1 cellular context compared by ENCODE assay signal in the genomic region with DNA sequence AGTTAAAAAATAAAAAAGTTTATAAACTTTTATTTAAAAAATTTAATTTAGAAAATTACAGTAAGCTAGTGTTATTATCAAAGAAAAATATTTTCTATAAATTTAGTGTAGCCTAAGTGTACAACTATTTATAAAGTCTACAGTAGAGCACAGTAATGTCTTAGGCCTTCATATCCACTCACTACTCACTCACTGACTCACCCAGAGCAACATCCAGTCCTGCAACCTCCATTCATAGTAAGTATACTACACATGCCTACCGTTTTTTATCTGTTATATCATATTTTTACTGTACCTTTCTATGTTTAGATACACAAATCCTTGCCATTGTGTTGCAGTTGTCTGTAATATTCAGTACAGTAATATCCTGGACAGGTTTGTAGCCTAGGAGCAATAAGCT.
TF ChIP-seq lines count a peak whose summit lies in the region.

No MANE protein-coding gene starts in this region.

TF ChIP-seq in IMR-90, 13 proteins besides CTCF, POLR2A, EP300 and RAD21 (continued from another document):
- TF ChIP-seq, protein P1, sequence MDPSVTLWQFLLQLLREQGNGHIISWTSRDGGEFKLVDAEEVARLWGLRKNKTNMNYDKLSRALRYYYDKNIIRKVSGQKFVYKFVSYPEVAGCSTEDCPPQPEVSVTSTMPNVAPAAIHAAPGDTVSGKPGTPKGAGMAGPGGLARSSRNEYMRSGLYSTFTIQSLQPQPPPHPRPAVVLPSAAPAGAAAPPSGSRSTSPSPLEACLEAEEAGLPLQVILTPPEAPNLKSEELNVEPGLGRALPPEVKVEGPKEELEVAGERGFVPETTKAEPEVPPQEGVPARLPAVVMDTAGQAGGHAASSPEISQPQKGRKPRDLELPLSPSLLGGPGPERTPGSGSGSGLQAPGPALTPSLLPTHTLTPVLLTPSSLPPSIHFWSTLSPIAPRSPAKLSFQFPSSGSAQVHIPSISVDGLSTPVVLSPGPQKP (IDR thresholded peaks at IDR 0.05; ENCODE audit: borderline replicate concordance, low read depth, low read length): no peak
- TF ChIP-seq RFX5 (IDR thresholded peaks at IDR 0.05; ENCODE audit: low read depth, low read length): no peak
- TF ChIP-seq, protein P2, sequence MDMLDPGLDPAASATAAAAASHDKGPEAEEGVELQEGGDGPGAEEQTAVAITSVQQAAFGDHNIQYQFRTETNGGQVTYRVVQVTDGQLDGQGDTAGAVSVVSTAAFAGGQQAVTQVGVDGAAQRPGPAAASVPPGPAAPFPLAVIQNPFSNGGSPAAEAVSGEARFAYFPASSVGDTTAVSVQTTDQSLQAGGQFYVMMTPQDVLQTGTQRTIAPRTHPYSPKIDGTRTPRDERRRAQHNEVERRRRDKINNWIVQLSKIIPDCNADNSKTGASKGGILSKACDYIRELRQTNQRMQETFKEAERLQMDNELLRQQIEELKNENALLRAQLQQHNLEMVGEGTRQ (IDR thresholded peaks at IDR 0.05; ENCODE audit: low read depth, low read length): no peak
- no peak for TF ChIP-seq BHLHE40 (IDR thresholded peaks at IDR 0.05; ENCODE audit: low read depth, low read length)
- TF ChIP-seq MAFK (IDR thresholded peaks at IDR 0.05; ENCODE audit: low read depth, low read length): no peak
